9 cellular contexts compared by ENCODE assay signal in genomic region chr11:43504316-43504950, GRCh38.
DNase-seq lines count a peak whose midpoint lies in the region; ATAC-seq and TF ChIP-seq lines count a peak whose summit lies in the region.
"Had no signal": no experiment of that assay in that cellular context is flagged by ENCODE, and none has a peak within 500 bp of the region (broad histone marks: within the 10 kb centered on the region; RNA-seq: fewer than 3 reads in every experiment).

No MANE protein-coding gene starts in this region.

- H3K36me3 ChIP-seq in left ventricle myocardium inferior: no peaks in the 10 kb centered on the region
- H3K36me3 ChIP-seq: sigmoid colon had no signal

- DNase-seq in AG08395 (ENCODE audit: low spot score) (peak; percentile 46), RKO (ENCODE audit: low spot score) (peak; percentile 12), left ventricle myocardium inferior (no peak), NCI-H1694 treated with DMSO at 0.1 percent for 48 hours (lab: John Stamatoyannopoulos, UW) (no peak), OCI-M2 (lab: John Stamatoyannopoulos, UW; ENCODE audit: unreplicated experiment) (no peak)
- DNase-seq: sigmoid colon had no signal

- no peaks in the 10 kb centered on the region for H3K4me1 ChIP-seq in left ventricle myocardium inferior
- H3K4me1 ChIP-seq: sigmoid colon had no signal

- H3K27ac ChIP-seq in left ventricle myocardium inferior (replicated peaks): no peak overlapping the region
- H3K27ac ChIP-seq: sigmoid colon had no signal

- intact Hi-C loops in left ventricle myocardium inferior (cut with micrococcal nuclease): no loop called here

- peak; percentile 51 for TF ChIP-seq CTCF in left ventricle myocardium inferior (IDR thresholded peaks at IDR 0.05; ENCODE audit: borderline replicate concordance)

- ATAC-seq in GM18867 (IDR thresholded peaks at IDR 0.05; ENCODE audit: unreplicated experiment) (peak; percentile 61), HG02623 (IDR thresholded peaks at IDR 0.05; ENCODE audit: unreplicated experiment) (no peak), GM19324 (IDR thresholded peaks at IDR 0.05; ENCODE audit: low FRiP score, unreplicated experiment) (no peak)

- H3K27me3 ChIP-seq in left ventricle myocardium inferior (ENCODE audit: low read depth): peaks cover 21% of the 10 kb centered on the region
- H3K27me3 ChIP-seq: sigmoid colon had no signal

- H3K4me3 ChIP-seq in left ventricle myocardium inferior: no peak overlapping the region
- H3K4me3 ChIP-seq: sigmoid colon had no signal

- no peaks in the 10 kb centered on the region for H3K9me3 ChIP-seq in left ventricle myocardium inferior (replicated peaks)
- H3K9me3 ChIP-seq: sigmoid colon had no signal

Comparison
In these comparisons a context has a peak if more than half of its experiments do, and no peak if none do; other contexts are left out.
1. DNase-seq: peak in AG08395 (single experiment) and RKO (single experiment); none in left ventricle myocardium inferior (single experiment), NCI-H1694 treated with DMSO at 0.1 percent for 48 hours (single experiment) and OCI-M2 (single experiment).